In the genomic region with DNA sequence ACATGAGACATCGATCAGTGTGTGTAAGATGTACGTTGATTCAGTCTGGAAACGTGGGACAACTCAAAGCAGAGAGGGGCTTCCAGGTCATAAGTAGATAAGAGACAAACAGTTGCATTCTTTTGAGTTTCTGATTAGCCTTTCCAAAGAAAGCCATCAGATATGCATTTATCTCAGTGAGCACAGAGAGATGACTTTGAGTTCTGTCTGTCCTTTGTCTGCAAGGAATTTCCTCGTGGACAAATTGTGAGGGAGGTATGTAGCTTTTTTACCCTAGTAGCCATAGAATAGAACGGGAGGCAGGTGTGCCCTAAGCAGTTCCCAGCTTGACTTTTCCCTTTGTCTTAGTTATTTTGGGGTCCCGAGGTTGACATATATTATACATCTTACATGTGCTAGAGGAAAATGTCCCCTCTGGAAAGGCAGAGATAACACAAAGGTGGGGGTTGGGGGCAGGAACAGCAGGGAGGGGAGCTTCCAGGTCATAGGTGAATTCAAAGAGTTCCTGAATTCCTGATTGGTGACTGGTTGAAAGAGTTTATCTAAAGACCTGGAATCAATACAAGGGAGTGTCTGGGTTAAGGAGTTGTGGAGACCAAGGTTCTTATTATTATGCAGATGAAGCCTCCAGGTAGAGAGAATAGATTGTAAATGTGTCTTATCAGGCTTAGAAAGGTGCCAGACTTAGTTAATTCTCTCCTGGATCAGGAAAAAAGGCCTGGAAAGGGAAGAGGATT, we compare ENCODE assay signal across 23 cellular contexts.
"Had no signal": no experiment of that assay in that cellular context is flagged by ENCODE, and none has a peak within 500 bp of the region (broad histone marks: within the 10 kb centered on the region; RNA-seq: fewer than 3 reads in every experiment).

No MANE protein-coding gene starts in this region.

- H3K27ac ChIP-seq: cardiac muscle cell, esophagus squamous epithelium, heart right ventricle, left ventricle myocardium inferior, prostate gland, suprapubic skin, upper lobe of left lung had no signal

- H3K27ac Mint-ChIP-seq: activated B cell treated with CpG ODN at 0.5 μM for 24 hours; activated CD8-positive, alpha-beta T cell treated with anti-CD3 and anti-CD28 coated beads for 36 hours; activated naive CD8-positive, alpha-beta T cell treated with anti-CD3 and anti-CD28 coated beads for 36 hours; activated T-helper 17 cell treated with anti-CD3 and anti-CD28 coated beads, Interleukin-2, amount 50 U/mL, for 72 hours; stimulated activated naive CD8-positive, alpha-beta T cell treated with anti-CD3 and anti-CD28 coated beads, Interleukin-15, amount 100 ng/mL, for 72 hours had no signal

- H3K9me3 ChIP-seq: esophagus squamous epithelium, prostate gland, suprapubic skin, upper lobe of left lung had no signal

- H3K4me1 ChIP-seq: prostate gland, suprapubic skin had no signal

- DNase-seq: activated B cell treated with CpG ODN at 0.5 μM for 24 hours; activated CD4-positive, alpha-beta T cell treated with anti-CD3 and anti-CD28 coated beads for 48 hours; activated CD8-positive, alpha-beta T cell treated with anti-CD3 and anti-CD28 coated beads for 36 hours; activated naive CD4-positive, alpha-beta T cell; activated naive CD8-positive, alpha-beta T cell treated with anti-CD3 and anti-CD28 coated beads for 36 hours; activated T-cell treated with anti-CD3 and anti-CD28 coated beads, Interleukin-2, amount 50 U/mL, for 1 hour; amniotic stem cell; dermis blood vessel endothelial cell; effector memory CD4-positive, alpha-beta T cell; esophagus squamous epithelium; heart right ventricle; kidney; left ventricle myocardium inferior; mammary epithelial cell; right cardiac atrium; stimulated activated CD4-positive, alpha-beta T cell treated with anti-CD3 and anti-CD28 coated beads, Interleukin-2, amount 100 ng/mL, for 48 hours; stimulated activated naive CD8-positive, alpha-beta T cell treated with anti-CD3 and anti-CD28 coated beads, Interleukin-15, amount 100 ng/mL, for 72 hours; SW 1271 had no signal

- H3K4me3 Mint-ChIP-seq: activated B cell treated with CpG ODN at 0.5 μM for 24 hours; activated CD8-positive, alpha-beta T cell treated with anti-CD3 and anti-CD28 coated beads for 36 hours; activated naive CD8-positive, alpha-beta T cell treated with anti-CD3 and anti-CD28 coated beads for 36 hours; activated T-helper 17 cell treated with anti-CD3 and anti-CD28 coated beads, Interleukin-2, amount 50 U/mL, for 72 hours; stimulated activated naive CD8-positive, alpha-beta T cell treated with anti-CD3 and anti-CD28 coated beads, Interleukin-15, amount 100 ng/mL, for 72 hours had no signal

- H3K4me1 Mint-ChIP-seq: activated B cell treated with CpG ODN at 0.5 μM for 24 hours; activated naive CD8-positive, alpha-beta T cell treated with anti-CD3 and anti-CD28 coated beads for 36 hours; activated T-helper 17 cell treated with anti-CD3 and anti-CD28 coated beads, Interleukin-2, amount 50 U/mL, for 72 hours; stimulated activated naive CD8-positive, alpha-beta T cell treated with anti-CD3 and anti-CD28 coated beads, Interleukin-15, amount 100 ng/mL, for 72 hours had no signal

- H3K27me3 ChIP-seq: cardiac muscle cell, suprapubic skin, upper lobe of left lung had no signal

- H3K9me3 Mint-ChIP-seq: activated CD8-positive, alpha-beta T cell treated with anti-CD3 and anti-CD28 coated beads for 36 hours; activated naive CD8-positive, alpha-beta T cell treated with anti-CD3 and anti-CD28 coated beads for 36 hours; activated T-helper 17 cell treated with anti-CD3 and anti-CD28 coated beads, Interleukin-2, amount 50 U/mL, for 72 hours had no signal

- H3K36me3 ChIP-seq: cardiac muscle cell, esophagus squamous epithelium, heart right ventricle, left ventricle myocardium inferior, prostate gland, suprapubic skin, upper lobe of left lung had no signal

- ATAC-seq: activated CD8-positive, alpha-beta T cell treated with anti-CD3 and anti-CD28 coated beads for 36 hours; activated T-helper 17 cell treated with anti-CD3 and anti-CD28 coated beads, Interleukin-2, amount 50 U/mL, for 72 hours; stimulated activated naive CD8-positive, alpha-beta T cell treated with anti-CD3 and anti-CD28 coated beads, Interleukin-15, amount 100 ng/mL, for 72 hours had no signal

- FAIRE-seq: kidney had no signal

- H3K36me3 Mint-ChIP-seq: activated naive CD8-positive, alpha-beta T cell treated with anti-CD3 and anti-CD28 coated beads for 36 hours had no signal

- H3K4me3 ChIP-seq: cardiac muscle cell, esophagus squamous epithelium, heart right ventricle, left ventricle myocardium inferior, prostate gland, suprapubic skin, upper lobe of left lung had no signal
